Comparison of ENCODE assay signal across 8 cellular contexts in the genomic region with DNA sequence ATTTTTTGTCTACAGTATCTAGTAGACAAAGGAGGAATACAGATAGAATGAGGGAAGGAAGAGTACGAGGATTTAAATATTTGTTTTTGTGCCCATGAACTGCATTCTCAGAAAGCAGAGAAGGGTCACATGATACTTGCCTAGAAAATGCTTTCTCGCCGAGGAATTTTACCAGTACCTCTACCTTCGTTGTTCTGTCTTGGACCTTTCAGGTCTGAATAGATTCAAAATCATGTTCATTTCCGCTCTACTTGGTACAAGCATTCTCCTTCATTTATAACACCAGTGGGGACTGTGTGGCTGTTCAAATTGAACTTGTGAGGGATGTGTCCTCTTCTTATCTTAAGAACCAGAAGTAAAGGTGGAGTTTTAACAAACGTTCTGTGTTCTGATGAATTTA. TPM values are rescaled to one million over a fixed set of nuclear protein-coding genes. Genes with fewer than 3 reads are reported as not detected.
A peak's percentile ranks its signal among the peaks of the same experiment; 100 is the strongest.
DNase-seq lines count a peak whose midpoint lies in the region; ATAC-seq, FAIRE-seq and TF ChIP-seq lines count a peak whose summit lies in the region.

No MANE protein-coding gene starts in this region.

- peak; percentile 76 for FAIRE-seq in GM19239 (lab: Jason Lieb, UNC)

- peaks cover 0 to 31% (median 5%) of the 10 kb centered on the region in 4 donors for H3K36me3 ChIP-seq in sigmoid colon

- H3K4me3 Mint-ChIP-seq in T-cell: peak overlapping the region; percentile 84 to 91 (median 87)

- TF ChIP-seq EP300 in sigmoid colon (IDR thresholded peaks at IDR 0.05): no peak

- TF ChIP-seq CTCF in fibroblast of villous mesenchyme (IDR thresholded peaks at IDR 0.05; ENCODE audit: insufficient read depth, low read depth, low read length) (no peak), sigmoid colon (IDR thresholded peaks at IDR 0.05) (no peak)

- no peak for TF ChIP-seq POLR2A in sigmoid colon (IDR thresholded peaks at IDR 0.05)

- H3K4me3 ChIP-seq in fibroblast of villous mesenchyme (ENCODE audit: low read depth, low read length) (peak overlapping the region; percentile 87), sigmoid colon (peak overlapping the region; percentile 70 to 92 (median 82))

- 0 to 1% methylated on average over 6 of the region's 6 CpGs for WGBS in sigmoid colon, 2 donors

- H3K27ac Mint-ChIP-seq in T-cell: peak overlapping the region; percentile 94 to 97

- peaks cover 0 to 56% (median 41%) of the 10 kb centered on the region in 4 donors for H3K4me1 ChIP-seq in sigmoid colon

- no peak for ATAC-seq in T-cell (replicated peaks in 1 of 4)
- no peak for ATAC-seq in HG02610 (IDR thresholded peaks at IDR 0.05; ENCODE audit: unreplicated experiment)

- H3K27me3 Mint-ChIP-seq in T-cell: no peaks in the 10 kb centered on the region

- CTCF ChIA-PET in T-cell (lab: Charles Lee): no interaction called here

- H3K9me3 ChIP-seq in sigmoid colon: no peaks in the 10 kb centered on the region

- H3K9me3 Mint-ChIP-seq in T-cell: no peaks in the 10 kb centered on the region

- peak overlapping the region in 2 of 4 donors; percentile 28 to 97 for H3K27ac ChIP-seq in sigmoid colon

- H3K4me1 Mint-ChIP-seq in T-cell: peaks cover 72 to 89% (median 77%) of the 10 kb centered on the region in 3 donors

- intact Hi-C loops in sigmoid colon (cut with DNase I): no loop called here

- no peak for DNase-seq in GM19239 (ENCODE audit: insufficient read length, low spot score)
- no peak for DNase-seq in T-cell
- peak; percentile 36 for DNase-seq in fibroblast of villous mesenchyme (ENCODE audit: low read depth)
- no peak for DNase-seq in sigmoid colon
- no peak for DNase-seq in NCI-H1092 (lab: John Stamatoyannopoulos, UW)
- DNase-seq in NCI-H1694 treated with DMSO at 0.1 percent for 48 hours (lab: John Stamatoyannopoulos, UW): no peak
- DNase-seq in SW480 (ENCODE audit: low spot score): no peak

- POLR2A ChIA-PET in T-cell (lab: Charles Lee): no interaction called here

- H3K27me3 ChIP-seq in sigmoid colon: no peaks in the 10 kb centered on the region

- peaks cover 39% of the 10 kb centered on the region for H3K36me3 Mint-ChIP-seq in T-cell

RNA-seq across cellular contexts. Expression of gene USP38, which starts 1.9 kb away (rescaled TPM):
- total RNA-seq in T-cell (10 to 100 TPM; 22.6 to 31.1 (median 23.9) TPM), fibroblast of villous mesenchyme (27.4 and 29.4 TPM in 2 replicates), sigmoid colon (10 to 100 TPM; 16.3 to 21.2 (median 19.0) TPM)
- 10 to 100 TPM in 2 of 3 donors, 1 to 10 TPM in 1; 9.6 to 15.1 (median 14.8) TPM for polyA plus RNA-seq in sigmoid colon
